Comparison of ENCODE assay signal across 24 cellular contexts in the genomic region with DNA sequence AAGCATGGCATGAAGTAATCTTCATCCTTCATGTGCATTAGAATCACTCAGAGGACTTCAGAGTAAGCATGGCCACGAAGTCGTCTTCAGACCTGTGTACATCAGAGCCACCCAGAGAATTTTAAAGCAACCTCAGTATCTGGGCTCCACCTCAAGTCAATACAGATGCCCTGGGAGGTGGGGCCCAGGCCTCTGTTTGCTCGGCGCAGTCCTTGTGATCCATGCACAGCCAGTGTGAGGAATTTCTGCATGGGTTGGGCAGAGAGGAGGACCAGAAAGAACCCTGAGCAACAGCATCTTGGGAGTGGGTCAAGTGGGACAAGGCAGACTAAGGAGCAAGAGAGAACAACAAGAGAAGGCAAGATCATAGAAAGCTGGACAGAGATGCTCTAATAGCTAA.
"Had no signal": no experiment of that assay in that cellular context is flagged by ENCODE, and none has a peak within 500 bp of the region (broad histone marks: within the 10 kb centered on the region; RNA-seq: fewer than 3 reads in every experiment).

No MANE protein-coding gene starts in this region.

- H3K4me3 Mint-ChIP-seq: stimulated activated effector memory CD8-positive, alpha-beta T cell treated with anti-CD3 and anti-CD28 coated beads, Interleukin-12 subunit alpha, Interleukin-12 subunit beta, amount 100 ng/mL, for 72 hours; stimulated activated memory B cell treated with anti-CD40 and anti-IgM and Interleukin-4, amounts not matched to agents 10 μg/mL and 1 μg/mL and 100 μg/mL, for 72 hours; stimulated activated naive B cell treated with anti-CD40 and anti-IgM and Interleukin-4, amounts not matched to agents 10 μg/mL and 1 μg/mL and 100 μg/mL, for 72 hours; stimulated activated naive CD8-positive, alpha-beta T cell treated with anti-CD3 and anti-CD28 coated beads, Interleukin-15, amount 100 ng/mL, for 72 hours; stimulated activated naive CD8-positive, alpha-beta T cell treated with anti-CD3 and anti-CD28 coated beads, Interleukin-15, Interleukin-2, amounts not matched to agents 100 ng/mL and 50 ng/mL, for 24 hours; type B pancreatic cell had no signal

- H3K27me3 Mint-ChIP-seq: stimulated activated memory B cell treated with anti-CD40 and anti-IgM and Interleukin-4, amounts not matched to agents 10 μg/mL and 1 μg/mL and 100 μg/mL, for 72 hours; stimulated activated naive B cell treated with anti-CD40 and anti-IgM and Interleukin-4, amounts not matched to agents 10 μg/mL and 1 μg/mL and 100 μg/mL, for 72 hours; stimulated activated naive CD8-positive, alpha-beta T cell treated with anti-CD3 and anti-CD28 coated beads, Interleukin-15, amount 100 ng/mL, for 72 hours; stimulated activated naive CD8-positive, alpha-beta T cell treated with anti-CD3 and anti-CD28 coated beads, Interleukin-15, Interleukin-2, amounts not matched to agents 100 ng/mL and 50 ng/mL, for 24 hours; type B pancreatic cell had no signal

- DNase-seq: stimulated activated CD4-positive, alpha-beta T cell treated with anti-CD3 and anti-CD28 coated beads, Interleukin-2, amount 100 ng/mL, for 48 hours; stimulated activated CD4-positive, alpha-beta T cell treated with anti-CD3 and anti-CD28 coated beads, Interleukin-4, amount 100 ng/mL, for 1 hour; stimulated activated CD4-positive, alpha-beta T cell treated with anti-CD3 and anti-CD28 coated beads, Interleukin-4, amount 100 ng/mL, for 24 hours; stimulated activated CD4-positive, alpha-beta T cell treated with anti-CD3 and anti-CD28 coated beads, Interleukin-4, amount 100 ng/mL, for 4 hours; stimulated activated CD8-positive, alpha-beta memory T cell treated with anti-CD3 and anti-CD28 coated beads, Interleukin-4, amount 100 ng/mL, for 48 hours; stimulated activated naive B cell treated with anti-CD40 and anti-IgM and Interleukin-4, amounts not matched to agents 10 μg/mL and 1 μg/mL and 100 μg/mL, for 72 hours; stimulated activated naive CD4-positive, alpha-beta T cell; stimulated activated naive CD4-positive, alpha-beta T cell treated with Interleukin-2 at 50 U/mL for 16 hours; stimulated activated naive CD8-positive, alpha-beta T cell treated with anti-CD3 and anti-CD28 coated beads, Interleukin-15, amount 100 ng/mL, for 72 hours; stimulated activated naive CD8-positive, alpha-beta T cell treated with anti-CD3 and anti-CD28 coated beads, Interleukin-15, Interleukin-2, amounts not matched to agents 100 U/mL and 50 U/mL, for 24 hours; stomach; substantia nigra; testis; thyroid gland; tibial artery; transverse colon; trophoblast cell; upper lobe of left lung; upper lobe of right lung; uterus had no signal

- H3K36me3 Mint-ChIP-seq: stimulated activated effector memory CD8-positive, alpha-beta T cell treated with anti-CD3 and anti-CD28 coated beads, Interleukin-12 subunit alpha, Interleukin-12 subunit beta, amount 100 ng/mL, for 72 hours; stimulated activated memory B cell treated with anti-CD40 and anti-IgM and Interleukin-4, amounts not matched to agents 10 μg/mL and 1 μg/mL and 100 μg/mL, for 72 hours; type B pancreatic cell had no signal

- H3K9me3 Mint-ChIP-seq: stimulated activated memory B cell treated with anti-CD40 and anti-IgM and Interleukin-4, amounts not matched to agents 10 μg/mL and 1 μg/mL and 100 μg/mL, for 72 hours; stimulated activated naive B cell treated with anti-CD40 and anti-IgM and Interleukin-4, amounts not matched to agents 10 μg/mL and 1 μg/mL and 100 μg/mL, for 72 hours; stimulated activated naive CD8-positive, alpha-beta T cell treated with anti-CD3 and anti-CD28 coated beads, Interleukin-15, amount 100 ng/mL, for 72 hours; stimulated activated naive CD8-positive, alpha-beta T cell treated with anti-CD3 and anti-CD28 coated beads, Interleukin-15, Interleukin-2, amounts not matched to agents 100 ng/mL and 50 ng/mL, for 24 hours; type B pancreatic cell had no signal

- H3K27ac Mint-ChIP-seq: stimulated activated effector memory CD8-positive, alpha-beta T cell treated with anti-CD3 and anti-CD28 coated beads, Interleukin-12 subunit alpha, Interleukin-12 subunit beta, amount 100 ng/mL, for 72 hours; stimulated activated memory B cell treated with anti-CD40 and anti-IgM and Interleukin-4, amounts not matched to agents 10 μg/mL and 1 μg/mL and 100 μg/mL, for 72 hours; stimulated activated naive B cell treated with anti-CD40 and anti-IgM and Interleukin-4, amounts not matched to agents 10 μg/mL and 1 μg/mL and 100 μg/mL, for 72 hours; stimulated activated naive CD8-positive, alpha-beta T cell treated with anti-CD3 and anti-CD28 coated beads, Interleukin-15, amount 100 ng/mL, for 72 hours; stimulated activated naive CD8-positive, alpha-beta T cell treated with anti-CD3 and anti-CD28 coated beads, Interleukin-15, Interleukin-2, amounts not matched to agents 100 ng/mL and 50 ng/mL, for 24 hours; type B pancreatic cell had no signal

- H3K4me1 Mint-ChIP-seq: stimulated activated effector memory CD8-positive, alpha-beta T cell treated with anti-CD3 and anti-CD28 coated beads, Interleukin-12 subunit alpha, Interleukin-12 subunit beta, amount 100 ng/mL, for 72 hours; stimulated activated memory B cell treated with anti-CD40 and anti-IgM and Interleukin-4, amounts not matched to agents 10 μg/mL and 1 μg/mL and 100 μg/mL, for 72 hours; stimulated activated naive B cell treated with anti-CD40 and anti-IgM and Interleukin-4, amounts not matched to agents 10 μg/mL and 1 μg/mL and 100 μg/mL, for 72 hours; stimulated activated naive CD8-positive, alpha-beta T cell treated with anti-CD3 and anti-CD28 coated beads, Interleukin-15, amount 100 ng/mL, for 72 hours had no signal
